16 cellular contexts compared by ENCODE assay signal in genomic region chr5:98787131-98787719, GRCh38. TPM values are rescaled to one million over a fixed set of nuclear protein-coding genes. Genes with fewer than 3 reads are reported as not detected.
A peak's percentile ranks its signal among the peaks of the same experiment; 100 is the strongest.
DNase-seq lines count a peak whose midpoint lies in the region; ATAC-seq and TF ChIP-seq lines count a peak whose summit lies in the region.
"Had no signal": no experiment of that assay in that cellular context is flagged by ENCODE, and none has a peak within 500 bp of the region (broad histone marks: within the 10 kb centered on the region; RNA-seq: fewer than 3 reads in every experiment).

No MANE protein-coding gene starts in this region.

- H3K9me3 ChIP-seq in BLaER1 (no peaks in the 10 kb centered on the region), heart right ventricle (no peaks in the 10 kb centered on the region), MG63 (no peaks in the 10 kb centered on the region), endodermal cell (ENCODE audit: control insufficient read depth, low read length) (no peaks in the 10 kb centered on the region)

- intact Hi-C loops in heart right ventricle (cut with DNase I), result no loop called here

- no peak overlapping the region for H3K4me3 ChIP-seq in BLaER1
- H3K4me3 ChIP-seq in heart right ventricle, result no peak overlapping the region
- H3K4me3 ChIP-seq in rectal smooth muscle tissue (ENCODE audit: low read length), result peak overlapping the region; percentile 21
- H3K4me3 ChIP-seq in MG63, result no peak overlapping the region
- no peak overlapping the region for H3K4me3 ChIP-seq in endodermal cell (ENCODE audit: low read length)

- H3K9ac ChIP-seq in BLaER1 (no peak overlapping the region), rectal smooth muscle tissue (ENCODE audit: low read length) (no peak overlapping the region), endodermal cell (ENCODE audit: extremely low read depth, low read length, poor library complexity, severe bottlenecking) (no peak overlapping the region)

- no peaks in the 10 kb centered on the region for H3K9me3 Mint-ChIP-seq in endodermal cell
- H3K9me3 Mint-ChIP-seq: activated CD4-positive, alpha-beta memory T cell treated with anti-CD3 and anti-CD28 coated beads, Interleukin-2, amount 10 ng/mL, durations not matched to agents 7 days and 5 days; brain had no signal

- 0 out of 2 replicates have a peak overlapping the region, but pooled peaks have one; percentile 4 for H3K27ac ChIP-seq in BLaER1
- peak overlapping the region in 6 of 10 donors; percentile 5 to 38 (median 30) for H3K27ac ChIP-seq in heart right ventricle
- no peak overlapping the region for H3K27ac ChIP-seq in rectal smooth muscle tissue (ENCODE audit: low read depth, low read length)
- H3K27ac ChIP-seq in endodermal cell (ENCODE audit: low read depth, low read length), result no peak overlapping the region

- no peaks in the 10 kb centered on the region for H3K27me3 Mint-ChIP-seq in endodermal cell (ENCODE audit: insufficient read depth)
- H3K27me3 Mint-ChIP-seq: activated CD4-positive, alpha-beta memory T cell treated with anti-CD3 and anti-CD28 coated beads, Interleukin-2, amount 10 ng/mL, durations not matched to agents 7 days and 5 days had no signal

- DNase-seq in RKO (ENCODE audit: low spot score) (peak; percentile 11), heart right ventricle (no peak), nucleus accumbens (lab: John Stamatoyannopoulos, UW) (no peak), MG63 (no peak), endodermal cell (no peak)
- no peak for DNase-seq in stimulated activated CD8-positive, alpha-beta memory T cell treated with anti-CD3 and anti-CD28 coated beads, Interleukin-4, amount 100 ng/mL, for 48 hours
- DNase-seq: activated CD4-positive, alpha-beta memory T cell treated with anti-CD3 and anti-CD28 coated beads, Interleukin-2, amount 10 ng/mL, durations not matched to agents 7 days and 5 days; DMS79; effector memory CD4-positive, alpha-beta T cell; NCI-H187; NCI-H526; SHP77 treated with DMSO at 0.1 percent for 48 hours; stimulated activated CD4-positive, alpha-beta T cell treated with anti-CD3 and anti-CD28 coated beads, Interleukin-15, amount 100 ng/mL, for 24 hours had no signal

- H3K27ac Mint-ChIP-seq in endodermal cell, result no peak overlapping the region
- H3K27ac Mint-ChIP-seq: activated CD4-positive, alpha-beta memory T cell treated with anti-CD3 and anti-CD28 coated beads, Interleukin-2, amount 10 ng/mL, durations not matched to agents 7 days and 5 days had no signal

- H3K4me1 Mint-ChIP-seq in endodermal cell, result peaks cover 46% of the 10 kb centered on the region
- H3K4me1 Mint-ChIP-seq: activated CD4-positive, alpha-beta memory T cell treated with anti-CD3 and anti-CD28 coated beads, Interleukin-2, amount 10 ng/mL, durations not matched to agents 7 days and 5 days had no signal

- H3K36me3 ChIP-seq in BLaER1, result peaks cover 81% of the 10 kb centered on the region
- H3K36me3 ChIP-seq in heart right ventricle, result peaks cover 0 to 30% (median 0%) of the 10 kb centered on the region in 9 donors
- peaks cover 7% of the 10 kb centered on the region for H3K36me3 ChIP-seq in rectal smooth muscle tissue (ENCODE audit: control insufficient read depth, insufficient read depth, low read length)
- peaks cover 69% of the 10 kb centered on the region for H3K36me3 ChIP-seq in MG63
- H3K36me3 ChIP-seq in endodermal cell (ENCODE audit: control insufficient read depth, insufficient read depth, low read length), result peaks cover 93% of the 10 kb centered on the region

- peaks cover 91% of the 10 kb centered on the region for H4K20me1 ChIP-seq in BLaER1

- peak; percentile 47 to 85 (median 76) for ATAC-seq in heart right ventricle

- H3K4me2 ChIP-seq in BLaER1, result peak overlapping the region; percentile 44

- H3K27me3 ChIP-seq in BLaER1 (no peaks in the 10 kb centered on the region), heart right ventricle (no peaks in the 10 kb centered on the region), rectal smooth muscle tissue (ENCODE audit: control insufficient read depth, insufficient read depth, low read length) (no peaks in the 10 kb centered on the region), MG63 (no peaks in the 10 kb centered on the region), endodermal cell (ENCODE audit: control insufficient read depth, insufficient read depth, low read length, poor library complexity, severe bottlenecking) (no peaks in the 10 kb centered on the region)

- no peak overlapping the region for H3K4me3 Mint-ChIP-seq in endodermal cell
- H3K4me3 Mint-ChIP-seq: activated CD4-positive, alpha-beta memory T cell treated with anti-CD3 and anti-CD28 coated beads, Interleukin-2, amount 10 ng/mL, durations not matched to agents 7 days and 5 days had no signal

- H3K36me3 Mint-ChIP-seq in endodermal cell (ENCODE audit: low read depth), result peaks cover 56% of the 10 kb centered on the region

- H3K4me1 ChIP-seq in BLaER1 (peaks cover 33% of the 10 kb centered on the region), heart right ventricle (peaks cover 6 to 92% (median 48%) of the 10 kb centered on the region in 9 donors), rectal smooth muscle tissue (ENCODE audit: control insufficient read depth, insufficient read depth, low read length) (peaks cover 3% of the 10 kb centered on the region), endodermal cell (ENCODE audit: control insufficient read depth, insufficient read depth, low read length) (no peaks in the 10 kb centered on the region)

- peak in 4 of 9 donors; percentile 13 to 37 (median 18) for TF ChIP-seq CTCF in heart right ventricle (IDR thresholded peaks at IDR 0.05)
- TF ChIP-seq CTCF in endodermal cell (conservative IDR thresholded peaks at IDR 0.05), result no peak

- 55 to 63% methylated on average over 5 of the region's 5 CpGs for WGBS in heart right ventricle, 2 donors
- whole genome bisulfite sequencing in endodermal cell (ENCODE audit: insufficient coverage in 1 of 2, insufficient read length in 1 of 2), 2 experiments, result 90 to 91% methylated on average over 2 to 5 of the region's 5 CpGs

RNA-seq across cellular contexts. Expression of gene RGMB, which starts 13.8 kb away (rescaled TPM):
- total RNA-seq in heart right ventricle (10 to 100 TPM; 12.2 to 16.6 (median 14.0) TPM), endodermal cell (10 to 100 TPM; 60.2 to 71.6 TPM)
- polyA plus RNA-seq in heart right ventricle, result 1 to 10 TPM; 1.7 to 6.0 TPM
- 4.7 and 6.8 TPM in 2 replicates for total RNA-seq in MG63 (2014; rRNA removed; shearing (Covaris generic); ENCODE audit: low replicate concordance)
- polyA plus RNA-seq in endodermal cell (2013, experiment 1 of 2), result 105 TPM
- polyA plus RNA-seq in endodermal cell (2013, experiment 2 of 2), result 81.8 TPM

Comparison
In these comparisons a context has a peak if more than half of its experiments do, and no peak if none do; other contexts are left out.
1. H3K27ac ChIP-seq: peak in BLaER1 (single experiment) and heart right ventricle (6 of 10); none in rectal smooth muscle tissue (single experiment) and endodermal cell (single experiment).